Comparison of ENCODE assay signal across 8 cellular contexts in the genomic region with DNA sequence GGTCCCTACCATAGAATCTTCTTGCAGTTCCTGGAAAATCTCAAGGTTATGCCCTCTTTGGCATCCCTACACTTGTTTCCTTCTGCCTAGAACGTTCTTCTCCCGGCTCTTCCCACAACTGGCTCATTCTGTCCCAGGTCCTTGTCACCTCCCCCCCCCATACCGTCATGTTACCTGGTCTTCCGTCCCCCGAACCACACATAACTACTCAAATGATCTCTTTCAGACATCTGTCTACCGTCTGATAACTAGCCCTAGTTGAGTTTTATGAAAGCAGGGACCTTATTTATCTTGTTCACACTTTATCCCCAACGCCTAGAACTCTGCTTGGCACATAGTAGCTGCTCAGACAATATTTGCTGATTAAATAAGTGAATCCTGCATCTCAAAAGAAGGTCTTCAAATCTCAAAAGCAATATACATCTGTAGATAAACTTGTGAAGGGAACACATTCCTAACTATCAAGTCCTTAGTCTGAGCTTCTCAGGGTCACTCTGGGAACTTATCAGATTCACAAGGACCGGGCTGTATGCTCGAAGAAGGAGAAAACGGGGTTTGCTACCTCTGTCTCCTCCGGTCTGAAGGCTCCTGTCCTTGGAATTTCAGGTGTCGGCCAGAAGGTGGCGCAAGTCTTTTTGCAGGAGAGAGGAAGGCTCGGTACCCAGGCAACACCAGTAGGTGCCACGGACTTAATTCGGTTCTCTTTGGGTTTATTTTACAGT. TPM values are rescaled to one million over a fixed set of nuclear protein-coding genes. Genes with fewer than 3 reads are reported as not detected.
DNase-seq lines count a peak whose midpoint lies in the region; ATAC-seq lines count a peak whose summit lies in the region.

No MANE protein-coding gene starts in this region.

- peak; percentile 79 for ATAC-seq in GM18858 (IDR thresholded peaks at IDR 0.05; ENCODE audit: unreplicated experiment)
- peak; percentile 88 for ATAC-seq in HG03103 (IDR thresholded peaks at IDR 0.05; ENCODE audit: low read depth, unreplicated experiment)

- no peaks in the 10 kb centered on the region for H3K4me1 ChIP-seq in mesendoderm (ENCODE audit: control insufficient read depth, low read depth, low read length)

- H3K36me3 ChIP-seq in mesendoderm (ENCODE audit: control insufficient read depth, insufficient read depth, low read length): no peaks in the 10 kb centered on the region

- H3K79me2 ChIP-seq in mesendoderm (ENCODE audit: control insufficient read depth, insufficient read depth, low read length): no peaks in the 10 kb centered on the region

- H3K4me3 ChIP-seq in mesendoderm (ENCODE audit: low read length): no peak overlapping the region

- H2BK5ac ChIP-seq in mesendoderm (ENCODE audit: low read length): no peak overlapping the region

- no peak overlapping the region for H2BK15ac ChIP-seq in mesendoderm (replicated peaks; ENCODE audit: low read depth)

- no peak overlapping the region for H4K8ac ChIP-seq in mesendoderm (ENCODE audit: low read depth, low read length)

- no peak overlapping the region for H3K18ac ChIP-seq in mesendoderm (ENCODE audit: low read length)

- peak; percentile 75 for DNase-seq in AG08395 (ENCODE audit: low spot score)
- peak; percentile 53 to 70 for DNase-seq in NCI-H524 (lab: John Stamatoyannopoulos, UW)
- DNase-seq in activated CD4-positive, alpha-beta T cell treated with anti-CD3 and anti-CD28 coated beads, Interleukin-2, amount 50 U/mL, for 24 hours (ENCODE audit: low read depth in 1 of 2, low spot score in 1 of 2): peak; percentile 49 to 75
- peak; percentile 48 to 68 for DNase-seq in dermis microvascular lymphatic vessel endothelial cell (ENCODE audit: low read depth in 2 of 2)
- peak; percentile 87 for DNase-seq in mesendoderm
- peak; percentile 58 to 69 for DNase-seq in stimulated activated CD8-positive, alpha-beta memory T cell treated with anti-CD3 and anti-CD28 coated beads, Interleukin-15, amount 100 ng/mL, for 48 hours (ENCODE audit: low read depth in 2 of 2)

- no peak overlapping the region for H3K27ac ChIP-seq in mesendoderm (ENCODE audit: low read depth, low read length)

- H3K79me1 ChIP-seq in mesendoderm (ENCODE audit: low read length): no peaks in the 10 kb centered on the region

- H2BK120ac ChIP-seq in mesendoderm (ENCODE audit: low read depth, low read length): no peak overlapping the region

- no peak overlapping the region for H3K56ac ChIP-seq in mesendoderm (ENCODE audit: low read length)

- H4K5ac ChIP-seq in mesendoderm (ENCODE audit: low read length): no peak overlapping the region

- no peak overlapping the region for H2AK5ac ChIP-seq in mesendoderm (ENCODE audit: low read length)

- no peak overlapping the region for H3K4ac ChIP-seq in mesendoderm (ENCODE audit: low read depth, low read length)

- H3K27me3 ChIP-seq in mesendoderm (ENCODE audit: insufficient read depth, low read length, poor library complexity): no peaks in the 10 kb centered on the region

- WGBS in mesendoderm (ENCODE audit: extremely low coverage, insufficient coverage, low lambda C conversion rate): no CpG with 5 or more reads among the region's 16 CpGs

- no peak overlapping the region for H3K9ac ChIP-seq in mesendoderm (ENCODE audit: low read length)

- H3K4me2 ChIP-seq in mesendoderm (ENCODE audit: low read length): no peak overlapping the region

- H3K23ac ChIP-seq in mesendoderm (ENCODE audit: low read length): no peak overlapping the region

RNA-seq across cellular contexts. Expression of gene LCP2, which starts 30.0 kb away (rescaled TPM):
- total RNA-seq in dermis microvascular lymphatic vessel endothelial cell: 0.13 and 0.26 TPM in 2 replicates
- polyA plus RNA-seq in mesendoderm (2013, experiment 1 of 2): 0.13 TPM
- polyA plus RNA-seq in mesendoderm (2013, experiment 2 of 2): 0.10 TPM

RNA-seq across cellular contexts. Expression of gene C5orf58, which starts 34.8 kb away (rescaled TPM):
- not detected in 2 replicates for total RNA-seq in dermis microvascular lymphatic vessel endothelial cell
- polyA plus RNA-seq in mesendoderm (2013, experiment 1 of 2): 1.0 TPM
- polyA plus RNA-seq in mesendoderm (2013, experiment 2 of 2): 1.2 TPM
